Comparison of ENCODE assay signal across 1 cellular context in the genomic region with DNA sequence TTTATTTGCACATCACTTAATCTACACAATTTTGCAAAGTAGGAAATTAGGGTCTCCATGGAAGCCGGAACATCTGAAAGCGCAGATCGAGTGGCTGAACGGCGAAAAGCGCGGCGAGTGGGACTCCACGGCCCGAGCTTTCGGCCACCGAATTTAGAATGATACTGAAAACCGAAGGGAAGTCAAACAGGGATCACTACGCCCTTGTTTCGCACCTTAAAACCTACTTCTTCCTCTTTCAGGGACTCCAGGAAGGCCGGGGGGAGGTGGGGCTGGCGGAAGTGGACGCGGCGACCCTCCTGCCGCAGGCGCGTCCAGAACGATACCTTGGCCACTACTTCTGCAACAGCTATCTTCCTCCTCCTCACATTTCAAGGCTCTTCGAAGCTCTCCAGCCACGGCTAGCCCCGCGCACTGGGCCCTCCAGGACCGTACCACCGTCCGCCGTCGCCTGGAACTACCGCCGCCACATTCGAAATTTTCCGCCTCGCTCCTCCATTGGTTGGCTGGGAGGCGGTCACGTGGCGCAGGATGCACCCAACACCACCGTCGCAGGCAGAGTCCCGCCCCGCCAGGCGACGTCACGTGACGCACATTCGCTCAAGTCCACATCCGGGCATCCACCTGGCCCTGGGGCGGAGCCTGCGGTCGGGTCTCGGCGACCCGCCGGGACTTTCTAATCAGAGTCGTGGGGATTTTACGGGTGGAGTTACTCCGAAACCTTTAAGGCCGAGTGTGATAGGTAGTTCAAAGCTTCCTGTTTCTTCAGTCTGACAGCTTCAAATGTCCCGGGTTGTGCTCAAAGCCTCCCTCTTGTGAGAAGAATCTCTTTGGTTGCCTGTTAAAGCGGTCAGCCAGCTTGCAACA.
TF ChIP-seq lines count a peak whose summit lies in the region.

Gene SGO1 (minus strand): TSS at position 474 of the 867 bp plus-strand sequence. CDS start 2,179 bp downstream, outside the sequence.

TF ChIP-seq in IMR-90, 13 proteins besides CTCF, POLR2A, EP300 and RAD21 (continued from another document):
- TF ChIP-seq CEBPB (IDR thresholded peaks at IDR 0.05; ENCODE audit: low read depth, low read length): no peak
TF ChIP-seq in IMR-90: peak in this region for 5.
